9 cellular contexts compared by ENCODE assay signal in genomic region chrX:56343664-56344063, GRCh38.
"Had no signal": no experiment of that assay in that cellular context is flagged by ENCODE, and none has a peak within 500 bp of the region (broad histone marks: within the 10 kb centered on the region; RNA-seq: fewer than 3 reads in every experiment).

No MANE protein-coding gene starts in this region.

- H3K4me2 ChIP-seq: hepatocyte had no signal

- H3K79me2 ChIP-seq: hepatocyte had no signal

- H3K4me3 Mint-ChIP-seq: naive B cell; stimulated activated effector memory CD8-positive, alpha-beta T cell treated with anti-CD3 and anti-CD28 coated beads, Interleukin-12 subunit alpha, Interleukin-12 subunit beta, amount 100 ng/mL, for 72 hours had no signal

- H3K4me1 ChIP-seq: colonic mucosa had no signal

- H3K36me3 Mint-ChIP-seq: naive B cell; stimulated activated effector memory CD8-positive, alpha-beta T cell treated with anti-CD3 and anti-CD28 coated beads, Interleukin-12 subunit alpha, Interleukin-12 subunit beta, amount 100 ng/mL, for 72 hours had no signal

- H2AFZ ChIP-seq: hepatocyte had no signal

- H3K36me3 ChIP-seq: colonic mucosa had no signal

- H3K9me3 ChIP-seq: colonic mucosa had no signal

- DNase-seq: activated CD4-positive, CD25-positive, alpha-beta regulatory T cell treated with anti-CD3 and anti-CD28 coated beads, Interleukin-2, amount 50 U/mL, for 72 hours; activated T-cell treated with anti-CD3 and anti-CD28 coated beads, Interleukin-2, amount 50 U/mL, for 1 hour; amniotic stem cell; caudate nucleus; colonic mucosa; naive B cell had no signal

- H3K27me3 ChIP-seq: colonic mucosa, hepatocyte had no signal

- H3K4me3 ChIP-seq: colonic mucosa, hepatocyte, SK-N-MC had no signal

- H3K9me3 Mint-ChIP-seq: stimulated activated effector memory CD8-positive, alpha-beta T cell treated with anti-CD3 and anti-CD28 coated beads, Interleukin-12 subunit alpha, Interleukin-12 subunit beta, amount 100 ng/mL, for 72 hours had no signal

- H3K27ac Mint-ChIP-seq: naive B cell; stimulated activated effector memory CD8-positive, alpha-beta T cell treated with anti-CD3 and anti-CD28 coated beads, Interleukin-12 subunit alpha, Interleukin-12 subunit beta, amount 100 ng/mL, for 72 hours had no signal

- H3K27ac ChIP-seq: colonic mucosa, hepatocyte, SK-N-MC had no signal
